24 cellular contexts compared by ENCODE assay signal in genomic region chr13:73261739-73262216, GRCh38.
A peak's percentile ranks its signal among the peaks of the same experiment; 100 is the strongest.
DNase-seq lines count a peak whose midpoint lies in the region; ATAC-seq and TF ChIP-seq lines count a peak whose summit lies in the region.
"Had no signal": no experiment of that assay in that cellular context is flagged by ENCODE, and none has a peak within 500 bp of the region (broad histone marks: within the 10 kb centered on the region; RNA-seq: fewer than 3 reads in every experiment).

No MANE protein-coding gene starts in this region.

- DNase-seq in NCI-H82 (lab: John Stamatoyannopoulos, UW) (peak; percentile 70), epithelial cell of prostate (ENCODE audit: low read depth, low spot score) (peak; percentile 94), WTC11 (ENCODE audit: low spot score) (no peak), NCI-H2227 (lab: John Stamatoyannopoulos, UW; ENCODE audit: unreplicated experiment) (no peak), NCI-H345 (lab: John Stamatoyannopoulos, UW) (no peak)
- no peak for DNase-seq in naive thymus-derived CD4-positive, alpha-beta T cell
- DNase-seq: activated CD4-positive, alpha-beta T cell treated with anti-CD3 and anti-CD28 coated beads for 48 hours; activated CD8-positive, alpha-beta memory T cell treated with anti-CD3 and anti-CD28 coated beads, Interleukin-2, amount 10 ng/mL, durations not matched to agents 7 days and 5 days; CD8-positive, alpha-beta T cell; GOT3; KG1; natural killer cell; NCI-H2081; NCI-H524 treated with DMSO at 0.1 percent for 48 hours; SHP77; sigmoid colon; stimulated activated naive B cell treated with anti-CD40 and anti-IgM and Interleukin-4, amounts not matched to agents 10 μg/mL and 1 μg/mL and 100 μg/mL, for 72 hours had no signal

- intact Hi-C loops in naive thymus-derived CD4-positive, alpha-beta T cell (cut with micrococcal nuclease): no loop called here

- no peaks in the 10 kb centered on the region for H3K27me3 ChIP-seq in BLaER1 treated with 17β-estradiol and CSF1 and Interleukin-3, amounts not matched to agents 10 nM and 100 nM
- no peaks in the 10 kb centered on the region for H3K27me3 ChIP-seq in naive thymus-derived CD4-positive, alpha-beta T cell (ENCODE audit: control insufficient read depth in 2 of 2, insufficient read depth in 2 of 2, low read length in 2 of 2)
- H3K27me3 ChIP-seq: sigmoid colon had no signal

- no peak for TF ChIP-seq POLR2A in GM18505 (IDR thresholded peaks at IDR 0.05; ENCODE audit: borderline replicate concordance, extremely low read depth, insufficient read depth, insufficient read length)

- H3K36me3 ChIP-seq in BLaER1 treated with 17β-estradiol and CSF1 and Interleukin-3, amounts not matched to agents 10 nM and 100 nM: no peaks in the 10 kb centered on the region
- H3K36me3 ChIP-seq in naive thymus-derived CD4-positive, alpha-beta T cell (ENCODE audit: control insufficient read depth in 2 of 3, insufficient read depth in 3 of 3, low read length in 3 of 3): no peaks in the 10 kb centered on the region
- H3K36me3 ChIP-seq: sigmoid colon, thoracic aorta had no signal

- peaks cover 0 to 3% (median 0%) of the 10 kb centered on the region in 11 donors for H3K9me3 Mint-ChIP-seq in naive thymus-derived CD4-positive, alpha-beta T cell
- 0 out of 2 replicates have a peak, but pooled peaks cover 4% of the 10 kb centered on the region for H3K9me3 Mint-ChIP-seq in WTC11
- H3K9me3 Mint-ChIP-seq: activated T-helper 17 cell treated with anti-CD3 and anti-CD28 coated beads, Interleukin-2, amount 50 U/mL, for 72 hours; brain; CD8-positive, alpha-beta T cell; natural killer cell had no signal

- peak; percentile 62 for ATAC-seq in naive thymus-derived CD4-positive, alpha-beta T cell
- ATAC-seq in WTC11 (no peak), GM18505 (IDR thresholded peaks at IDR 0.05; ENCODE audit: unreplicated experiment) (no peak)
- ATAC-seq: activated CD8-positive, alpha-beta memory T cell treated with anti-CD3 and anti-CD28 coated beads, Interleukin-2, amount 10 ng/mL, durations not matched to agents 7 days and 5 days; activated T-helper 17 cell treated with anti-CD3 and anti-CD28 coated beads, Interleukin-2, amount 50 U/mL, for 72 hours; CD8-positive, alpha-beta T cell; stimulated activated naive B cell treated with anti-CD40 and anti-IgM and Interleukin-4, amounts not matched to agents 10 μg/mL and 1 μg/mL and 100 μg/mL, for 72 hours had no signal

- H3K36me3 Mint-ChIP-seq in naive thymus-derived CD4-positive, alpha-beta T cell: no peaks in the 10 kb centered on the region
- H3K36me3 Mint-ChIP-seq in WTC11: no peaks in the 10 kb centered on the region
- H3K36me3 Mint-ChIP-seq: activated CD8-positive, alpha-beta memory T cell treated with anti-CD3 and anti-CD28 coated beads, Interleukin-2, amount 10 ng/mL, durations not matched to agents 7 days and 5 days; brain; CD8-positive, alpha-beta T cell; natural killer cell; stimulated activated naive B cell treated with anti-CD40 and anti-IgM and Interleukin-4, amounts not matched to agents 10 μg/mL and 1 μg/mL and 100 μg/mL, for 72 hours had no signal

- H3K9me3 ChIP-seq in BLaER1 treated with 17β-estradiol and CSF1 and Interleukin-3, amounts not matched to agents 10 nM and 100 nM (replicated peaks in 1 of 11): peaks cover 0 to 5% (median 0%) of the 10 kb centered on the region in 11 experiments; a peak in 1 of 22 replicates
- no peaks in the 10 kb centered on the region for H3K9me3 ChIP-seq in naive thymus-derived CD4-positive, alpha-beta T cell (ENCODE audit: control insufficient read depth in 2 of 3, low read length in 3 of 3)
- H3K9me3 ChIP-seq: sigmoid colon, thoracic aorta had no signal

- H3K4me1 Mint-ChIP-seq in naive thymus-derived CD4-positive, alpha-beta T cell: peaks cover 0 to 6% (median 0%) of the 10 kb centered on the region in 7 donors
- peaks cover 8% of the 10 kb centered on the region for H3K4me1 Mint-ChIP-seq in WTC11
- H3K4me1 Mint-ChIP-seq: activated CD8-positive, alpha-beta memory T cell treated with anti-CD3 and anti-CD28 coated beads, Interleukin-2, amount 10 ng/mL, durations not matched to agents 7 days and 5 days; activated T-helper 17 cell treated with anti-CD3 and anti-CD28 coated beads, Interleukin-2, amount 50 U/mL, for 72 hours; natural killer cell; stimulated activated naive B cell treated with anti-CD40 and anti-IgM and Interleukin-4, amounts not matched to agents 10 μg/mL and 1 μg/mL and 100 μg/mL, for 72 hours had no signal

- H3K27ac Mint-ChIP-seq in naive thymus-derived CD4-positive, alpha-beta T cell: no peak overlapping the region
- no peak overlapping the region for H3K27ac Mint-ChIP-seq in WTC11
- H3K27ac Mint-ChIP-seq: activated CD8-positive, alpha-beta memory T cell treated with anti-CD3 and anti-CD28 coated beads, Interleukin-2, amount 10 ng/mL, durations not matched to agents 7 days and 5 days; activated T-helper 17 cell treated with anti-CD3 and anti-CD28 coated beads, Interleukin-2, amount 50 U/mL, for 72 hours; brain; CD8-positive, alpha-beta T cell; natural killer cell; stimulated activated naive B cell treated with anti-CD40 and anti-IgM and Interleukin-4, amounts not matched to agents 10 μg/mL and 1 μg/mL and 100 μg/mL, for 72 hours had no signal

- H3K4me1 ChIP-seq in BLaER1 treated with 17β-estradiol and CSF1 and Interleukin-3, amounts not matched to agents 10 nM and 100 nM: peaks cover 16 to 35% (median 22%) of the 10 kb centered on the region in 10 experiments
- no peaks in the 10 kb centered on the region for H3K4me1 ChIP-seq in naive thymus-derived CD4-positive, alpha-beta T cell (ENCODE audit: control insufficient read depth in 2 of 2, insufficient read depth in 2 of 2, low read length in 2 of 2)
- H3K4me1 ChIP-seq: parathyroid adenoma, sigmoid colon had no signal

- no peak for TF ChIP-seq CTCF in WTC11 (IDR thresholded peaks at IDR 0.05)

- CTCF ChIA-PET in naive thymus-derived CD4-positive, alpha-beta T cell (lab: Charles Lee): no interaction called here
- CTCF ChIA-PET in WTC11 (lab: Charles Lee): no interaction called here

- H3K4me3 Mint-ChIP-seq in naive thymus-derived CD4-positive, alpha-beta T cell: no peak overlapping the region
- no peak overlapping the region for H3K4me3 Mint-ChIP-seq in WTC11
- H3K4me3 Mint-ChIP-seq: activated CD8-positive, alpha-beta memory T cell treated with anti-CD3 and anti-CD28 coated beads, Interleukin-2, amount 10 ng/mL, durations not matched to agents 7 days and 5 days; activated T-helper 17 cell treated with anti-CD3 and anti-CD28 coated beads, Interleukin-2, amount 50 U/mL, for 72 hours; brain; CD8-positive, alpha-beta T cell; natural killer cell; stimulated activated naive B cell treated with anti-CD40 and anti-IgM and Interleukin-4, amounts not matched to agents 10 μg/mL and 1 μg/mL and 100 μg/mL, for 72 hours had no signal

- POLR2A ChIA-PET in naive thymus-derived CD4-positive, alpha-beta T cell (lab: Charles Lee): interaction anchor here (0.6 kb wide), 1 partner anchor 13 kb away, joined by 3 read pairs; no protein-coding TSS in a partner anchor
- POLR2A ChIA-PET in WTC11 (lab: Charles Lee): no interaction called here

- peak overlapping the region in 3 of 11 experiments; percentile 1 to 59 (median 53); a peak in 5 of 22 replicates for H3K27ac ChIP-seq in BLaER1 treated with 17β-estradiol and CSF1 and Interleukin-3, amounts not matched to agents 10 nM and 100 nM
- H3K27ac ChIP-seq in epithelial cell of prostate: peak overlapping the region; percentile 91
- H3K27ac ChIP-seq in naive thymus-derived CD4-positive, alpha-beta T cell (ENCODE audit: low read depth, low read length): no peak overlapping the region
- H3K27ac ChIP-seq: coronary artery, parathyroid adenoma, sigmoid colon, thoracic aorta had no signal

- no peak overlapping the region for H3K4me3 ChIP-seq in BLaER1 treated with 17β-estradiol and CSF1 and Interleukin-3, amounts not matched to agents 10 nM and 100 nM
- no peak overlapping the region for H3K4me3 ChIP-seq in naive thymus-derived CD4-positive, alpha-beta T cell (ENCODE audit: low read length)
- H3K4me3 ChIP-seq: coronary artery, sigmoid colon, thoracic aorta had no signal

- no peaks in the 10 kb centered on the region for H4K20me1 ChIP-seq in BLaER1 treated with 17β-estradiol and CSF1 and Interleukin-3, amounts not matched to agents 10 nM and 100 nM

- no peak overlapping the region for H3K9ac ChIP-seq in BLaER1 treated with 17β-estradiol and CSF1 and Interleukin-3, amounts not matched to agents 10 nM and 100 nM
- H3K9ac ChIP-seq: parathyroid adenoma had no signal

- peak overlapping the region in 10 of 11 experiments; percentile 17 to 55 (median 34); a peak in 12 of 22 replicates for H3K4me2 ChIP-seq in BLaER1 treated with 17β-estradiol and CSF1 and Interleukin-3, amounts not matched to agents 10 nM and 100 nM

- H3K27me3 Mint-ChIP-seq in naive thymus-derived CD4-positive, alpha-beta T cell: peaks cover 0 to 13% (median 0%) of the 10 kb centered on the region in 5 donors
- H3K27me3 Mint-ChIP-seq in WTC11 (ENCODE audit: low read depth): no peaks in the 10 kb centered on the region
- H3K27me3 Mint-ChIP-seq: brain; stimulated activated naive B cell treated with anti-CD40 and anti-IgM and Interleukin-4, amounts not matched to agents 10 μg/mL and 1 μg/mL and 100 μg/mL, for 72 hours had no signal

TF ChIP-seq in WTC11, 78 proteins besides CTCF, POLR2A, EP300 and RAD21 (continues in another document):
- TF ChIP-seq GABPB1 (CRISPR knock-in tag; IDR thresholded peaks at IDR 0.05) (no peak), ETV6 (CRISPR knock-in tag; IDR thresholded peaks at IDR 0.05) (no peak), RORB (CRISPR knock-in tag; IDR thresholded peaks at IDR 0.05) (no peak), CREM (CRISPR knock-in tag; IDR thresholded peaks at IDR 0.05) (no peak)
- TF ChIP-seq, protein P1, sequence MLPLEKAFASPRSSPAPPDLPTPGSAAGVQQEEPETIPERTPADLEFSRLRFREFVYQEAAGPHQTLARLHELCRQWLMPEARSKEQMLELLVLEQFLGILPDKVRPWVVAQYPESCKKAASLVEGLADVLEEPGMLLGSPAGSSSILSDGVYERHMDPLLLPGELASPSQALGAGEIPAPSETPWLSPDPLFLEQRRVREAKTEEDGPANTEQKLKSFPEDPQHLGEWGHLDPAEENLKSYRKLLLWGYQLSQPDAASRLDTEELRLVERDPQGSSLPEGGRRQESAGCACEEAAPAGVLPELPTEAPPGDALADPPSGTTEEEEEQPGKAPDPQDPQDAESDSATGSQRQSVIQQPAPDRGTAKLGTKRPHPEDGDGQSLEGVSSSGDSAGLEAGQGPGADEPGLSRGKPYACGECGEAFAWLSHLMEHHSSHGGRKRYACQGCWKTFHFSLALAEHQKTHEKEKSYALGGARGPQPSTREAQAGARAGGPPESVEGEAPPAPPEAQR (CRISPR knock-in tag; IDR thresholded peaks at IDR 0.05): no peak

Comparison
In these comparisons a context has a peak if more than half of its experiments do, and no peak if none do; other contexts are left out.
1. DNase-seq: peak in NCI-H82 (single experiment) and epithelial cell of prostate (single experiment); none in naive thymus-derived CD4-positive, alpha-beta T cell (0 of 9), WTC11 (single experiment), NCI-H2227 (single experiment) and NCI-H345 (single experiment).